28 cellular contexts compared by ENCODE assay signal in genomic region chr22:17930455-17931313, GRCh38.
DNase-seq lines count a peak whose midpoint lies in the region; ATAC-seq, FAIRE-seq and TF ChIP-seq lines count a peak whose summit lies in the region.
"Had no signal": no experiment of that assay in that cellular context is flagged by ENCODE, and none has a peak within 500 bp of the region (broad histone marks: within the 10 kb centered on the region; RNA-seq: fewer than 3 reads in every experiment).

No MANE protein-coding gene starts in this region.

- TF ChIP-seq CTCF in RWPE1 (conservative IDR thresholded peaks at IDR 0.05; ENCODE audit: low read depth) (no peak), heart left ventricle (IDR thresholded peaks at IDR 0.05) (no peak), gastrocnemius medialis (IDR thresholded peaks at IDR 0.05 in 4 of 5, conservative IDR thresholded peaks at IDR 0.05 in 1 of 5) (no peak)

- CTCF ChIA-PET in RWPE1 (lab: Yijun Ruan, JAX) (interaction anchor here (0.5 kb wide), 1 partner anchor 1699 kb away, joined by 4 read pairs; no protein-coding TSS in a partner anchor), HEK293T (lab: Yijun Ruan, JAX) (no interaction called here)

- peaks cover 7% of the 10 kb centered on the region for H3K36me3 Mint-ChIP-seq in memory B cell

- POLR2A ChIA-PET in RWPE1 (lab: Yijun Ruan, JAX; ENCODE audit: low non-redundant PET): no interaction called here
- POLR2A ChIA-PET in HEK293T (lab: Yijun Ruan, JAX): interaction anchor here (1.3 kb wide), 1 partner anchor 22 kb away, joined by 3 read pairs; no protein-coding TSS in a partner anchor

- H3K9me3 ChIP-seq in heart left ventricle (no peaks in the 10 kb centered on the region), gastrocnemius medialis (no peaks in the 10 kb centered on the region)
- H3K9me3 ChIP-seq: lower lobe of right lung, ovary, transverse colon had no signal

- no peak for FAIRE-seq in HTR-8/SVneo (lab: Jason Lieb, UNC)

- peaks cover 75% of the 10 kb centered on the region for H3K4me1 Mint-ChIP-seq in memory B cell
- H3K4me1 Mint-ChIP-seq: nephron progenitor cell had no signal

- H3K4me1 ChIP-seq in heart left ventricle: peaks cover 0 to 48% (median 22%) of the 10 kb centered on the region in 12 donors
- H3K4me1 ChIP-seq in gastrocnemius medialis: peaks cover 23 to 28% of the 10 kb centered on the region in 2 donors
- H3K4me1 ChIP-seq: lower lobe of right lung had no signal

- intact Hi-C loops in heart left ventricle (cut with DNase I): no loop called here
- intact Hi-C loops in gastrocnemius medialis (cut with DNase I; ENCODE audit: low total_unique reads): no loop called here

- WGBS in heart left ventricle, 4 donors: 71 to 88% (median 81%) methylated on average over 18 of the region's 18 CpGs

- no peak for DNase-seq in RWPE1 (ENCODE audit: low spot score)
- peak in 1 of 5 donors; percentile 25 for DNase-seq in heart left ventricle
- DNase-seq in memory B cell (ENCODE audit: low spot score in 2 of 2): no peak
- DNase-seq in gastrocnemius medialis: no peak
- no peak for DNase-seq in GM19240 (ENCODE audit: insufficient read length, low spot score)
- DNase-seq in HTR-8/SVneo (ENCODE audit: insufficient read length, low spot score): no peak
- DNase-seq in activated CD4-positive, alpha-beta T cell treated with anti-CD3 and anti-CD28 coated beads, Interleukin-2, amount 50 U/mL, for 48 hours: no peak
- no peak for DNase-seq in HEK293T (ENCODE audit: extremely low spot score)
- DNase-seq: activated CD8-positive, alpha-beta memory T cell treated with anti-CD3 and anti-CD28 coated beads, Interleukin-2, amount 50 U/mL, for 48 hours; activated CD8-positive, alpha-beta T cell treated with anti-CD3 and anti-CD28 coated beads for 36 hours; activated naive CD4-positive, alpha-beta T cell treated with anti-CD3 and anti-CD28 coated beads for 36 hours; dermis blood vessel endothelial cell; endodermal cell; glutamatergic neuron; HCEC 1CT; lower lobe of right lung; MV-4-11; NCI-H146; NCI-H748 treated with DMSO at 0.1 percent for 48 hours; nephron progenitor cell; retina; stimulated activated CD4-positive, alpha-beta T cell treated with anti-CD3 and anti-CD28 coated beads, Interleukin-4, amount 100 ng/mL, for 24 hours had no signal

- H3K9me3 Mint-ChIP-seq in memory B cell: no peaks in the 10 kb centered on the region
- H3K9me3 Mint-ChIP-seq: activated CD8-positive, alpha-beta T cell treated with anti-CD3 and anti-CD28 coated beads for 36 hours; activated naive CD4-positive, alpha-beta T cell treated with anti-CD3 and anti-CD28 coated beads for 36 hours; activated T-helper 1 cell treated with anti-CD3 and anti-CD28 coated beads, Interleukin-12 subunit alpha, Interleukin-12 subunit beta, Interleukin-2, Interleukin-4 antibody, amounts not matched to agents 30 ng/mL and 10 ng/mL and 1 ng/mL, durations not matched to agents 14 hours and 24 hours and 36 hours; central memory CD8-positive, alpha-beta T cell; endodermal cell; T-helper 1 cell treated with Interleukin-12 subunit alpha and Interleukin-12 subunit beta and Interleukin-4 antibody, amounts not matched to agents 30 μg/mL and 1 μg/mL, for 36 hours had no signal

- no peaks in the 10 kb centered on the region for H3K27me3 ChIP-seq in heart left ventricle
- H3K27me3 ChIP-seq in gastrocnemius medialis: no peaks in the 10 kb centered on the region
- H3K27me3 ChIP-seq: BLaER1 treated with 17β-estradiol and CSF1 and Interleukin-3, amounts not matched to agents 10 nM and 100 nM; ovary; transverse colon had no signal

- no peak overlapping the region for H3K27ac Mint-ChIP-seq in memory B cell
- H3K27ac Mint-ChIP-seq: activated CD8-positive, alpha-beta T cell treated with anti-CD3 and anti-CD28 coated beads for 36 hours; activated naive CD4-positive, alpha-beta T cell treated with anti-CD3 and anti-CD28 coated beads for 36 hours; activated T-helper 1 cell treated with anti-CD3 and anti-CD28 coated beads, Interleukin-12 subunit alpha, Interleukin-12 subunit beta, Interleukin-2, Interleukin-4 antibody, amounts not matched to agents 30 ng/mL and 10 ng/mL and 1 ng/mL, durations not matched to agents 14 hours and 24 hours and 36 hours; endodermal cell; nephron progenitor cell; T-helper 1 cell treated with Interleukin-12 subunit alpha and Interleukin-12 subunit beta and Interleukin-4 antibody, amounts not matched to agents 30 μg/mL and 1 μg/mL, for 36 hours had no signal

- peak overlapping the region; percentile 54 for H3K27ac ChIP-seq in RWPE1
- peak overlapping the region in 11 of 12 donors; percentile 9 to 87 (median 75) for H3K27ac ChIP-seq in heart left ventricle
- peak overlapping the region; percentile 62 to 79 (median 76) for H3K27ac ChIP-seq in gastrocnemius medialis
- H3K27ac ChIP-seq: BLaER1 treated with 17β-estradiol and CSF1 and Interleukin-3, amounts not matched to agents 10 nM and 100 nM; lower lobe of right lung; ovary had no signal

- H3K4me3 Mint-ChIP-seq in memory B cell: peak overlapping the region; percentile 6
- H3K4me3 Mint-ChIP-seq: activated CD8-positive, alpha-beta T cell treated with anti-CD3 and anti-CD28 coated beads for 36 hours; activated naive CD4-positive, alpha-beta T cell treated with anti-CD3 and anti-CD28 coated beads for 36 hours; activated T-helper 1 cell treated with anti-CD3 and anti-CD28 coated beads, Interleukin-12 subunit alpha, Interleukin-12 subunit beta, Interleukin-2, Interleukin-4 antibody, amounts not matched to agents 30 ng/mL and 10 ng/mL and 1 ng/mL, durations not matched to agents 14 hours and 24 hours and 36 hours; central memory CD8-positive, alpha-beta T cell; endodermal cell; nephron progenitor cell; T-helper 1 cell treated with Interleukin-12 subunit alpha and Interleukin-12 subunit beta and Interleukin-4 antibody, amounts not matched to agents 30 μg/mL and 1 μg/mL, for 36 hours had no signal

- in situ Hi-C loops in gastrocnemius medialis (cut with MboI; ENCODE audit: low sequenced_read_pairs in 4 of 4): no loop called here

- no peaks in the 10 kb centered on the region for H3K27me3 Mint-ChIP-seq in memory B cell
- H3K27me3 Mint-ChIP-seq: activated CD8-positive, alpha-beta T cell treated with anti-CD3 and anti-CD28 coated beads for 36 hours; central memory CD8-positive, alpha-beta T cell had no signal

- ATAC-seq in heart left ventricle: peak; percentile 19 to 56 (median 42)
- ATAC-seq in memory B cell (ENCODE audit: low read depth): no peak
- peak in 1 of 2 donors; percentile 5 for ATAC-seq in gastrocnemius medialis
- ATAC-seq: activated CD8-positive, alpha-beta T cell treated with anti-CD3 and anti-CD28 coated beads for 36 hours; lower lobe of right lung had no signal

- H3K36me3 ChIP-seq in heart left ventricle: no peaks in the 10 kb centered on the region
- no peaks in the 10 kb centered on the region for H3K36me3 ChIP-seq in gastrocnemius medialis
- H3K36me3 ChIP-seq: lower lobe of right lung, ovary, transverse colon had no signal

- H3K4me3 ChIP-seq in heart left ventricle (no peak overlapping the region), gastrocnemius medialis (no peak overlapping the region)
- H3K4me3 ChIP-seq: BLaER1 treated with 17β-estradiol and CSF1 and Interleukin-3, amounts not matched to agents 10 nM and 100 nM; lower lobe of right lung; ovary; transverse colon had no signal

- TF ChIP-seq POLR2A in heart left ventricle (IDR thresholded peaks at IDR 0.05) (no peak), gastrocnemius medialis (IDR thresholded peaks at IDR 0.05) (no peak)

TF ChIP-seq in HEK293T, 16 proteins besides CTCF, POLR2A, EP300 and RAD21:
- TF ChIP-seq L3MBTL2 (conservative IDR thresholded peaks at IDR 0.05): no peak
- no peak for TF ChIP-seq SP1 (IDR thresholded peaks at IDR 0.05)
- TF ChIP-seq FOXM1 (IDR thresholded peaks at IDR 0.05; ENCODE audit: borderline replicate concordance): no peak
- no peak for TF ChIP-seq HDGF (IDR thresholded peaks at IDR 0.05; ENCODE audit: borderline replicate concordance)
- no peak for TF ChIP-seq FOXK2 (IDR thresholded peaks at IDR 0.05)
- TF ChIP-seq ZNF384 (IDR thresholded peaks at IDR 0.05): no peak
- no peak for TF ChIP-seq FOXA1 (IDR thresholded peaks at IDR 0.05)
- no peak for TF ChIP-seq NFRKB (IDR thresholded peaks at IDR 0.05)
